ENCODE assay signal across 1 cellular context in genomic region chr13:75717525-75717924, GRCh38.
TF ChIP-seq lines count a peak whose summit lies in the region.

No MANE protein-coding gene starts in this region.

TF ChIP-seq in SK-N-SH, 30 proteins besides CTCF, POLR2A, EP300 and RAD21 (continued from another document):
- TF ChIP-seq REST (IDR thresholded peaks at IDR 0.05; ENCODE audit: low read depth, low read length) (no peak), SIN3A (IDR thresholded peaks at IDR 0.05; ENCODE audit: borderline replicate concordance, low read depth, low read length) (no peak), MEF2A (IDR thresholded peaks at IDR 0.05; ENCODE audit: borderline replicate concordance, low read depth) (no peak), EZH2phosphoT487 (IDR thresholded peaks at IDR 0.05; ENCODE audit: borderline replicate concordance, low read depth) (no peak)
